9 cellular contexts compared by ENCODE assay signal in genomic region chr20:32206383-32207210, GRCh38. TPM values are rescaled to one million over a fixed set of nuclear protein-coding genes. Genes with fewer than 3 reads are reported as not detected.
A peak's percentile ranks its signal among the peaks of the same experiment; 100 is the strongest.
DNase-seq lines count a peak whose midpoint lies in the region; ATAC-seq, FAIRE-seq and TF ChIP-seq lines count a peak whose summit lies in the region.
"Had no signal": no experiment of that assay in that cellular context is flagged by ENCODE, and none has a peak within 500 bp of the region (broad histone marks: within the 10 kb centered on the region; RNA-seq: fewer than 3 reads in every experiment).

No MANE protein-coding gene starts in this region.

- ATAC-seq in left lung (no peak), thoracic aorta (ENCODE audit: insufficient number of reproducible peaks, low FRiP score, low read depth) (no peak)

- no peaks in the 10 kb centered on the region for H3K27me3 ChIP-seq in left lung
- no peaks in the 10 kb centered on the region for H3K27me3 ChIP-seq in thoracic aorta (replicated peaks; ENCODE audit: insufficient read depth)

- H3K4me1 ChIP-seq in left lung, result peaks cover 56 to 81% of the 10 kb centered on the region in 2 donors
- H3K4me1 ChIP-seq in thoracic aorta (ENCODE audit: control insufficient read depth in 1 of 2, low read depth in 2 of 2), result peaks cover 22 to 54% of the 10 kb centered on the region in 2 donors

- no peaks in the 10 kb centered on the region for H3K9me3 ChIP-seq in left lung
- H3K9me3 ChIP-seq in thoracic aorta, result no peaks in the 10 kb centered on the region

- peaks cover 0 to 23% of the 10 kb centered on the region in 2 donors for H3K36me3 ChIP-seq in left lung
- H3K36me3 ChIP-seq in thoracic aorta, result peaks cover 3% of the 10 kb centered on the region

- FAIRE-seq in D721Med (lab: Jason Lieb, UNC), result no peak
- FAIRE-seq: endometrium had no signal

- H3K4me3 ChIP-seq in left lung (peak overlapping the region; percentile 93 to 98), thoracic aorta (peak overlapping the region; percentile 97)

- TF ChIP-seq CTCF in left lung (IDR thresholded peaks at IDR 0.05) (no peak), thoracic aorta (IDR thresholded peaks at IDR 0.05) (no peak), D721Med (IDR thresholded peaks at IDR 0.05; ENCODE audit: insufficient read depth, missing control alignments) (no peak)

- intact Hi-C loops in left lung (cut with DNase I), result no loop called here

- H3K27ac ChIP-seq in angular gyrus (ENCODE audit: low read depth, low read length) (peak overlapping the region; percentile 85), left lung (peak overlapping the region; percentile 90 to 93), thoracic aorta (peak overlapping the region; percentile 56 to 64)

- DNase-seq in activated naive CD4-positive, alpha-beta T cell treated with Interleukin-2 at 50 U/mL for 16 hours, result peak; percentile 42
- no peak for DNase-seq in activated naive CD4-positive, alpha-beta T cell (lab: John Stamatoyannopoulos, UW)
- DNase-seq in left lung (no peak), thoracic aorta (ENCODE audit: low spot score) (no peak), SHP77 treated with DMSO at 0.1 percent for 48 hours (lab: John Stamatoyannopoulos, UW) (no peak), activated gamma-delta T cell treated with Interleukin-2 at 50 U/mL for 16 hours (no peak), D721Med (ENCODE audit: insufficient read length, low spot score) (no peak)

RNA-seq across cellular contexts. Expression of gene PLAGL2, which starts 0.9 kb away (rescaled TPM):
- 10 to 100 TPM; 12.6 to 14.5 TPM for total RNA-seq in left lung
- total RNA-seq in thoracic aorta, result 1 to 10 TPM; 3.8 to 7.5 TPM

RNA-seq across cellular contexts. Expression of gene POFUT1, which starts 1.1 kb away (rescaled TPM):
- total RNA-seq in left lung (10 to 100 TPM; 29.2 to 36.2 TPM), thoracic aorta (10 to 100 TPM; 30.8 to 37.1 TPM)
